In the genomic region with DNA sequence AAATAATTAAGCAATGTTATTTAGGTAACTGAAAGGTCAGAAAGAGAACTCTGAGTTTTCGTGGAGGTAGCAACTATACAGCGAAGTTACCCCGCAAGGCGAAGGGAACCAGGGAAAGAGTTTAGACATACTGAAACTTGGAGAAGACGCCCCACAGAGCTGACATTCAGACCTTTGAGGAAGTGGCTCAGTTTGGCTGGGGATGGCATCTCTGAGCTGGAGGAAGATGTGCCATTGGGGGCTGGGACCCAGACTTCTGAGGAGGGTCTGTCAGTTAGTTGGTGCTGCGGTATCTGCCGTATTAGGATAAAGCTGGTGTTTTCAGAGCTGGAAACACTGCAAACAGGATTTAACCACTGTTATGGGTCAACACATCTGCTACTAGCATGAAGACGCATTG, we compare ENCODE assay signal across 2 cellular contexts.
TF ChIP-seq lines count a peak whose summit lies in the region.

No MANE protein-coding gene starts in this region.

TF ChIP-seq in GM23338, 12 proteins besides CTCF, POLR2A, EP300 and RAD21 (continued from another document and continues in another):
- TF ChIP-seq, protein P1, sequence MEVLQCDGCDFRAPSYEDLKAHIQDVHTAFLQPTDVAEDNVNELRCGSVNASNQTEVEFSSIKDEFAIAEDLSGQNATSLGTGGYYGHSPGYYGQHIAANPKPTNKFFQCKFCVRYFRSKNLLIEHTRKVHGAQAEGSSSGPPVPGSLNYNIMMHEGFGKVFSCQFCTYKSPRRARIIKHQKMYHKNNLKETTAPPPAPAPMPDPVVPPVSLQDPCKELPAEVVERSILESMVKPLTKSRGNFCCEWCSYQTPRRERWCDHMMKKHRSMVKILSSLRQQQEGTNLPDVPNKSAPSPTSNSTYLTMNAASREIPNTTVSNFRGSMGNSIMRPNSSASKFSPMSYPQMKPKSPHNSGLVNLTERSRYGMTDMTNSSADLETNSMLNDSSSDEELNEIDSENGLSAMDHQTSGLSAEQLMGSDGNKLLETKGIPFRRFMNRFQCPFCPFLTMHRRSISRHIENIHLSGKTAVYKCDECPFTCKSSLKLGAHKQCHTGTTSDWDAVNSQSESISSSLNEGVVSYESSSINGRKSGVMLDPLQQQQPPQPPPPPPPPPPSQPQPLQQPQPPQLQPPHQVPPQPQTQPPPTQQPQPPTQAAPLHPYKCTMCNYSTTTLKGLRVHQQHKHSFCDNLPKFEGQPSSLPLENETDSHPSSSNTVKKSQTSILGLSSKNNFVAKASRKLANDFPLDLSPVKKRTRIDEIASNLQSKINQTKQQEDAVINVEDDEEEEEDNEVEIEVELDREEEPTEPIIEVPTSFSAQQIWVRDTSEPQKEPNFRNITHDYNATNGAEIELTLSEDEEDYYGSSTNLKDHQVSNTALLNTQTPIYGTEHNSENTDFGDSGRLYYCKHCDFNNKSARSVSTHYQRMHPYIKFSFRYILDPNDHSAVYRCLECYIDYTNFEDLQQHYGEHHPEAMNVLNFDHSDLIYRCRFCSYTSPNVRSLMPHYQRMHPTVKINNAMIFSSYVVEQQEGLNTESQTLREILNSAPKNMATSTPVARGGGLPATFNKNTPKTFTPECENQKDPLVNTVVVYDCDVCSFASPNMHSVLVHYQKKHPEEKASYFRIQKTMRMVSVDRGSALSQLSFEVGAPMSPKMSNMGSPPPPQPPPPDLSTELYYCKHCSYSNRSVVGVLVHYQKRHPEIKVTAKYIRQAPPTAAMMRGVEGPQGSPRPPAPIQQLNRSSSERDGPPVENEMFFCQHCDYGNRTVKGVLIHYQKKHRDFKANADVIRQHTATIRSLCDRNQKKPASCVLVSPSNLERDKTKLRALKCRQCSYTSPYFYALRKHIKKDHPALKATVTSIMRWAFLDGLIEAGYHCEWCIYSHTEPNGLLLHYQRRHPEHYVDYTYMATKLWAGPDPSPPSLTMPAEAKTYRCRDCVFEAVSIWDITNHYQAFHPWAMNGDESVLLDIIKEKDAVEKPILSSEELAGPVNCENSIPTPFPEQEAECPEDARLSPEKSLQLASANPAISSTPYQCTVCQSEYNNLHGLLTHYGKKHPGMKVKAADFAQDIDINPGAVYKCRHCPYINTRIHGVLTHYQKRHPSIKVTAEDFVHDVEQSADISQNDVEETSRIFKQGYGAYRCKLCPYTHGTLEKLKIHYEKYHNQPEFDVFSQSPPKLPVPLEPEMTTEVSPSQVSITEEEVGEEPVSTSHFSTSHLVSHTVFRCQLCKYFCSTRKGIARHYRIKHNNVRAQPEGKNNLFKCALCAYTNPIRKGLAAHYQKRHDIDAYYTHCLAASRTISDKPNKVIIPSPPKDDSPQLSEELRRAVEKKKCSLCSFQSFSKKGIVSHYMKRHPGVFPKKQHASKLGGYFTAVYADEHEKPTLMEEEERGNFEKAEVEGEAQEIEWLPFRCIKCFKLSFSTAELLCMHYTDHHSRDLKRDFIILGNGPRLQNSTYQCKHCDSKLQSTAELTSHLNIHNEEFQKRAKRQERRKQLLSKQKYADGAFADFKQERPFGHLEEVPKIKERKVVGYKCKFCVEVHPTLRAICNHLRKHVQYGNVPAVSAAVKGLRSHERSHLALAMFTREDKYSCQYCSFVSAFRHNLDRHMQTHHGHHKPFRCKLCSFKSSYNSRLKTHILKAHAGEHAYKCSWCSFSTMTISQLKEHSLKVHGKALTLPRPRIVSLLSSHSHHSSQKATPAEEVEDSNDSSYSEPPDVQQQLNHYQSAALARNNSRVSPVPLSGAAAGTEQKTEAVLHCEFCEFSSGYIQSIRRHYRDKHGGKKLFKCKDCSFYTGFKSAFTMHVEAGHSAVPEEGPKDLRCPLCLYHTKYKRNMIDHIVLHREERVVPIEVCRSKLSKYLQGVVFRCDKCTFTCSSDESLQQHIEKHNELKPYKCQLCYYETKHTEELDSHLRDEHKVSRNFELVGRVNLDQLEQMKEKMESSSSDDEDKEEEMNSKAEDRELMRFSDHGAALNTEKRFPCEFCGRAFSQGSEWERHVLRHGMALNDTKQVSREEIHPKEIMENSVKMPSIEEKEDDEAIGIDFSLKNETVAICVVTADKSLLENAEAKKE (CRISPR knock-in tag; IDR thresholded peaks at IDR 0.05): no peak
- TF ChIP-seq EZH2 (IDR thresholded peaks at IDR 0.05; ENCODE audit: low read depth, unreplicated experiment) (no peak), CREB1 (CRISPR knock-in tag; IDR thresholded peaks at IDR 0.05; ENCODE audit: low read depth) (no peak), ZNF114 (CRISPR knock-in tag; IDR thresholded peaks at IDR 0.05) (no peak), POLR2AphosphoS5 (IDR thresholded peaks at IDR 0.05; ENCODE audit: low read depth) (no peak), ZNF331 (CRISPR knock-in tag; IDR thresholded peaks at IDR 0.05; ENCODE audit: low read depth) (no peak), NANOG (IDR thresholded peaks at IDR 0.05; ENCODE audit: borderline replicate concordance) (no peak), JUNB (IDR thresholded peaks at IDR 0.05; ENCODE audit: unreplicated experiment) (no peak)
- TF ChIP-seq, protein P2, sequence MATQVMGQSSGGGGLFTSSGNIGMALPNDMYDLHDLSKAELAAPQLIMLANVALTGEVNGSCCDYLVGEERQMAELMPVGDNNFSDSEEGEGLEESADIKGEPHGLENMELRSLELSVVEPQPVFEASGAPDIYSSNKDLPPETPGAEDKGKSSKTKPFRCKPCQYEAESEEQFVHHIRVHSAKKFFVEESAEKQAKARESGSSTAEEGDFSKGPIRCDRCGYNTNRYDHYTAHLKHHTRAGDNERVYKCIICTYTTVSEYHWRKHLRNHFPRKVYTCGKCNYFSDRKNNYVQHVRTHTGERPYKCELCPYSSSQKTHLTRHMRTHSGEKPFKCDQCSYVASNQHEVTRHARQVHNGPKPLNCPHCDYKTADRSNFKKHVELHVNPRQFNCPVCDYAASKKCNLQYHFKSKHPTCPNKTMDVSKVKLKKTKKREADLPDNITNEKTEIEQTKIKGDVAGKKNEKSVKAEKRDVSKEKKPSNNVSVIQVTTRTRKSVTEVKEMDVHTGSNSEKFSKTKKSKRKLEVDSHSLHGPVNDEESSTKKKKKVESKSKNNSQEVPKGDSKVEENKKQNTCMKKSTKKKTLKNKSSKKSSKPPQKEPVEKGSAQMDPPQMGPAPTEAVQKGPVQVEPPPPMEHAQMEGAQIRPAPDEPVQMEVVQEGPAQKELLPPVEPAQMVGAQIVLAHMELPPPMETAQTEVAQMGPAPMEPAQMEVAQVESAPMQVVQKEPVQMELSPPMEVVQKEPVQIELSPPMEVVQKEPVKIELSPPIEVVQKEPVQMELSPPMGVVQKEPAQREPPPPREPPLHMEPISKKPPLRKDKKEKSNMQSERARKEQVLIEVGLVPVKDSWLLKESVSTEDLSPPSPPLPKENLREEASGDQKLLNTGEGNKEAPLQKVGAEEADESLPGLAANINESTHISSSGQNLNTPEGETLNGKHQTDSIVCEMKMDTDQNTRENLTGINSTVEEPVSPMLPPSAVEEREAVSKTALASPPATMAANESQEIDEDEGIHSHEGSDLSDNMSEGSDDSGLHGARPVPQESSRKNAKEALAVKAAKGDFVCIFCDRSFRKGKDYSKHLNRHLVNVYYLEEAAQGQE (IDR thresholded peaks at IDR 0.05; ENCODE audit: unreplicated experiment): no peak
- TF ChIP-seq, protein P3, sequence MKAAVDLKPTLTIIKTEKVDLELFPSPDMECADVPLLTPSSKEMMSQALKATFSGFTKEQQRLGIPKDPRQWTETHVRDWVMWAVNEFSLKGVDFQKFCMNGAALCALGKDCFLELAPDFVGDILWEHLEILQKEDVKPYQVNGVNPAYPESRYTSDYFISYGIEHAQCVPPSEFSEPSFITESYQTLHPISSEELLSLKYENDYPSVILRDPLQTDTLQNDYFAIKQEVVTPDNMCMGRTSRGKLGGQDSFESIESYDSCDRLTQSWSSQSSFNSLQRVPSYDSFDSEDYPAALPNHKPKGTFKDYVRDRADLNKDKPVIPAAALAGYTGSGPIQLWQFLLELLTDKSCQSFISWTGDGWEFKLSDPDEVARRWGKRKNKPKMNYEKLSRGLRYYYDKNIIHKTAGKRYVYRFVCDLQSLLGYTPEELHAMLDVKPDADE (IDR thresholded peaks at IDR 0.05): no peak

TF ChIP-seq in H1, 55 proteins besides CTCF, POLR2A, EP300 and RAD21:
- TF ChIP-seq, protein P4, sequence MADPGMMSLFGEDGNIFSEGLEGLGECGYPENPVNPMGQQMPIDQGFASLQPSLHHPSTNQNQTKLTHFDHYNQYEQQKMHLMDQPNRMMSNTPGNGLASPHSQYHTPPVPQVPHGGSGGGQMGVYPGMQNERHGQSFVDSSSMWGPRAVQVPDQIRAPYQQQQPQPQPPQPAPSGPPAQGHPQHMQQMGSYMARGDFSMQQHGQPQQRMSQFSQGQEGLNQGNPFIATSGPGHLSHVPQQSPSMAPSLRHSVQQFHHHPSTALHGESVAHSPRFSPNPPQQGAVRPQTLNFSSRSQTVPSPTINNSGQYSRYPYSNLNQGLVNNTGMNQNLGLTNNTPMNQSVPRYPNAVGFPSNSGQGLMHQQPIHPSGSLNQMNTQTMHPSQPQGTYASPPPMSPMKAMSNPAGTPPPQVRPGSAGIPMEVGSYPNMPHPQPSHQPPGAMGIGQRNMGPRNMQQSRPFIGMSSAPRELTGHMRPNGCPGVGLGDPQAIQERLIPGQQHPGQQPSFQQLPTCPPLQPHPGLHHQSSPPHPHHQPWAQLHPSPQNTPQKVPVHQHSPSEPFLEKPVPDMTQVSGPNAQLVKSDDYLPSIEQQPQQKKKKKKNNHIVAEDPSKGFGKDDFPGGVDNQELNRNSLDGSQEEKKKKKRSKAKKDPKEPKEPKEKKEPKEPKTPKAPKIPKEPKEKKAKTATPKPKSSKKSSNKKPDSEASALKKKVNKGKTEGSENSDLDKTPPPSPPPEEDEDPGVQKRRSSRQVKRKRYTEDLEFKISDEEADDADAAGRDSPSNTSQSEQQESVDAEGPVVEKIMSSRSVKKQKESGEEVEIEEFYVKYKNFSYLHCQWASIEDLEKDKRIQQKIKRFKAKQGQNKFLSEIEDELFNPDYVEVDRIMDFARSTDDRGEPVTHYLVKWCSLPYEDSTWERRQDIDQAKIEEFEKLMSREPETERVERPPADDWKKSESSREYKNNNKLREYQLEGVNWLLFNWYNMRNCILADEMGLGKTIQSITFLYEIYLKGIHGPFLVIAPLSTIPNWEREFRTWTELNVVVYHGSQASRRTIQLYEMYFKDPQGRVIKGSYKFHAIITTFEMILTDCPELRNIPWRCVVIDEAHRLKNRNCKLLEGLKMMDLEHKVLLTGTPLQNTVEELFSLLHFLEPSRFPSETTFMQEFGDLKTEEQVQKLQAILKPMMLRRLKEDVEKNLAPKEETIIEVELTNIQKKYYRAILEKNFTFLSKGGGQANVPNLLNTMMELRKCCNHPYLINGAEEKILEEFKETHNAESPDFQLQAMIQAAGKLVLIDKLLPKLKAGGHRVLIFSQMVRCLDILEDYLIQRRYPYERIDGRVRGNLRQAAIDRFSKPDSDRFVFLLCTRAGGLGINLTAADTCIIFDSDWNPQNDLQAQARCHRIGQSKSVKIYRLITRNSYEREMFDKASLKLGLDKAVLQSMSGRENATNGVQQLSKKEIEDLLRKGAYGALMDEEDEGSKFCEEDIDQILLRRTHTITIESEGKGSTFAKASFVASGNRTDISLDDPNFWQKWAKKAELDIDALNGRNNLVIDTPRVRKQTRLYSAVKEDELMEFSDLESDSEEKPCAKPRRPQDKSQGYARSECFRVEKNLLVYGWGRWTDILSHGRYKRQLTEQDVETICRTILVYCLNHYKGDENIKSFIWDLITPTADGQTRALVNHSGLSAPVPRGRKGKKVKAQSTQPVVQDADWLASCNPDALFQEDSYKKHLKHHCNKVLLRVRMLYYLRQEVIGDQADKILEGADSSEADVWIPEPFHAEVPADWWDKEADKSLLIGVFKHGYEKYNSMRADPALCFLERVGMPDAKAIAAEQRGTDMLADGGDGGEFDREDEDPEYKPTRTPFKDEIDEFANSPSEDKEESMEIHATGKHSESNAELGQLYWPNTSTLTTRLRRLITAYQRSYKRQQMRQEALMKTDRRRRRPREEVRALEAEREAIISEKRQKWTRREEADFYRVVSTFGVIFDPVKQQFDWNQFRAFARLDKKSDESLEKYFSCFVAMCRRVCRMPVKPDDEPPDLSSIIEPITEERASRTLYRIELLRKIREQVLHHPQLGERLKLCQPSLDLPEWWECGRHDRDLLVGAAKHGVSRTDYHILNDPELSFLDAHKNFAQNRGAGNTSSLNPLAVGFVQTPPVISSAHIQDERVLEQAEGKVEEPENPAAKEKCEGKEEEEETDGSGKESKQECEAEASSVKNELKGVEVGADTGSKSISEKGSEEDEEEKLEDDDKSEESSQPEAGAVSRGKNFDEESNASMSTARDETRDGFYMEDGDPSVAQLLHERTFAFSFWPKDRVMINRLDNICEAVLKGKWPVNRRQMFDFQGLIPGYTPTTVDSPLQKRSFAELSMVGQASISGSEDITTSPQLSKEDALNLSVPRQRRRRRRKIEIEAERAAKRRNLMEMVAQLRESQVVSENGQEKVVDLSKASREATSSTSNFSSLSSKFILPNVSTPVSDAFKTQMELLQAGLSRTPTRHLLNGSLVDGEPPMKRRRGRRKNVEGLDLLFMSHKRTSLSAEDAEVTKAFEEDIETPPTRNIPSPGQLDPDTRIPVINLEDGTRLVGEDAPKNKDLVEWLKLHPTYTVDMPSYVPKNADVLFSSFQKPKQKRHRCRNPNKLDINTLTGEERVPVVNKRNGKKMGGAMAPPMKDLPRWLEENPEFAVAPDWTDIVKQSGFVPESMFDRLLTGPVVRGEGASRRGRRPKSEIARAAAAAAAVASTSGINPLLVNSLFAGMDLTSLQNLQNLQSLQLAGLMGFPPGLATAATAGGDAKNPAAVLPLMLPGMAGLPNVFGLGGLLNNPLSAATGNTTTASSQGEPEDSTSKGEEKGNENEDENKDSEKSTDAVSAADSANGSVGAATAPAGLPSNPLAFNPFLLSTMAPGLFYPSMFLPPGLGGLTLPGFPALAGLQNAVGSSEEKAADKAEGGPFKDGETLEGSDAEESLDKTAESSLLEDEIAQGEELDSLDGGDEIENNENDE (IDR thresholded peaks at IDR 0.05; ENCODE audit: insufficient replicate concordance, low read length): no peak
- no peak for TF ChIP-seq ZNF274 (IDR thresholded peaks at IDR 0.05; ENCODE audit: borderline replicate concordance, extremely low read depth, low read length)
- no peak for TF ChIP-seq GTF2F1 (IDR thresholded peaks at IDR 0.05; ENCODE audit: borderline replicate concordance, low read depth, low read length)
- TF ChIP-seq, protein P5, sequence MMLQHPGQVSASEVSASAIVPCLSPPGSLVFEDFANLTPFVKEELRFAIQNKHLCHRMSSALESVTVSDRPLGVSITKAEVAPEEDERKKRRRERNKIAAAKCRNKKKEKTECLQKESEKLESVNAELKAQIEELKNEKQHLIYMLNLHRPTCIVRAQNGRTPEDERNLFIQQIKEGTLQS (IDR thresholded peaks at IDR 0.05; ENCODE audit: insufficient read depth, low read depth, low read length): no peak
